In genomic region chr11:68569357-68569756, GRCh38 we compare ENCODE assay signal across 18 cellular contexts.
DNase-seq lines count a peak whose midpoint lies in the region; ATAC-seq, FAIRE-seq and TF ChIP-seq lines count a peak whose summit lies in the region.
"Had no signal": no experiment of that assay in that cellular context is flagged by ENCODE, and none has a peak within 500 bp of the region (broad histone marks: within the 10 kb centered on the region; RNA-seq: fewer than 3 reads in every experiment).

No MANE protein-coding gene starts in this region.

- H4K20me1 ChIP-seq in DND-41 (ENCODE audit: insufficient read depth, low read length) (peaks cover 24% of the 10 kb centered on the region; the same call in 1 of the 2 replicates), GM12878 (ENCODE audit: control insufficient read depth, insufficient read depth) (no peaks in the 10 kb centered on the region)

- SMC1A ChIA-PET in GM12878 (lab: Charles Lee; ENCODE audit: uncharacterized antibody, unreplicated experiment) = interaction anchor here (1.4 kb wide), 1 partner anchor 109 kb away, joined by 3 read pairs; no protein-coding TSS in a partner anchor

- no peak overlapping the region for H2AFZ ChIP-seq in DND-41 (ENCODE audit: low read depth, low read length)
- no peak overlapping the region for H2AFZ ChIP-seq in GM12878 (ENCODE audit: control insufficient read depth, low read depth, low read length)

- no peak for DNase-seq in DND-41
- DNase-seq in GM13976 (ENCODE audit: low spot score) = peak; percentile 41
- peak; percentile 28 for DNase-seq in GM12878 (ENCODE audit: low read depth, low spot score)
- no peak for DNase-seq in stimulated activated CD8-positive, alpha-beta memory T cell treated with anti-CD3 and anti-CD28 coated beads, Interleukin-4, amount 100 ng/mL, for 48 hours
- DNase-seq in thyroid gland = no peak
- DNase-seq in RCC 7860 (ENCODE audit: low spot score) = no peak
- no peak for DNase-seq in CD8-positive, alpha-beta T cell
- DNase-seq: activated gamma-delta T cell treated with Interleukin-2 at 50 U/mL for 16 hours, Caco-2, left colon, mucosa of descending colon, NCI-H1694 treated with DMSO at 0.1 percent for 48 hours, NCI-H345, nucleus accumbens, right lobe of liver had no signal

- H3K9ac ChIP-seq in DND-41 (ENCODE audit: low read depth, low read length) (no peak overlapping the region), GM12878 (ENCODE audit: control insufficient read depth, insufficient read depth, low read length) (no peak overlapping the region)

- no peak for TF ChIP-seq CTCF in DND-41 (IDR thresholded peaks at IDR 0.05; ENCODE audit: borderline replicate concordance, extremely low read depth, low read length, poor library complexity, severe bottlenecking)
- no peak for TF ChIP-seq CTCF in GM13976 (IDR thresholded peaks at IDR 0.05; ENCODE audit: borderline replicate concordance, control extremely low read depth, extremely low read depth, insufficient read depth, missing control alignments)
- no peak for TF ChIP-seq CTCF in GM12878 (IDR thresholded peaks at IDR 0.05 in 2 of 3, conservative IDR thresholded peaks at IDR 0.05 in 1 of 3; ENCODE audit: control insufficient read depth in 2 of 3, extremely low read depth in 1 of 3, insufficient read depth in 1 of 3, low read depth in 3 of 3, low read length in 3 of 3)
- TF ChIP-seq CTCF in thyroid gland (IDR thresholded peaks at IDR 0.05) = no peak
- no peak for TF ChIP-seq CTCF in CD8-positive, alpha-beta T cell (IDR thresholded peaks at IDR 0.05)

- no peak overlapping the region for H3K27ac Mint-ChIP-seq in CD8-positive, alpha-beta T cell

- peaks cover 43% of the 10 kb centered on the region for H3K4me1 Mint-ChIP-seq in CD8-positive, alpha-beta T cell (ENCODE audit: low read depth)

- H3K4me3 ChIP-seq in DND-41 (ENCODE audit: low read depth in 1 of 2, low read length in 2 of 2) = no peak overlapping the region
- H3K4me3 ChIP-seq in GM12878 = no peak overlapping the region
- no peak overlapping the region for H3K4me3 ChIP-seq in thyroid gland (replicated peaks in 1 of 3)
- H3K4me3 ChIP-seq in CD8-positive, alpha-beta T cell (ENCODE audit: low read depth, low read length) = no peak overlapping the region
- H3K4me3 ChIP-seq: mucosa of descending colon, right lobe of liver had no signal

- TF ChIP-seq POLR2A in GM12878 (IDR thresholded peaks at IDR 0.05; ENCODE audit: low read depth, low read length) (no peak), thyroid gland (IDR thresholded peaks at IDR 0.05) (no peak)

- H3K36me3 Mint-ChIP-seq in CD8-positive, alpha-beta T cell = peaks cover 89% of the 10 kb centered on the region

- no peak for TF ChIP-seq RAD21 in GM12878 (IDR thresholded peaks at IDR 0.05; ENCODE audit: insufficient read depth, low read depth, low read length)

- H3K4me1 ChIP-seq in DND-41 (ENCODE audit: insufficient read depth, low read length) (no peaks in the 10 kb centered on the region), GM12878 (ENCODE audit: control insufficient read depth, insufficient read depth, low read length) (peaks cover 3% of the 10 kb centered on the region), thyroid gland (peaks cover 20 to 30% of the 10 kb centered on the region in 2 donors)
- peaks cover 9% of the 10 kb centered on the region for H3K4me1 ChIP-seq in CD8-positive, alpha-beta T cell (ENCODE audit: insufficient read depth, low read length)
- H3K4me1 ChIP-seq: Caco-2, right lobe of liver had no signal

- RAD21 ChIA-PET in GM12878 (lab: Charles Lee; ENCODE audit: unreplicated experiment) = no interaction called here

- H3K36me3 ChIP-seq in DND-41 (ENCODE audit: insufficient read depth, low read length) (peaks cover 93% of the 10 kb centered on the region), GM12878 (ENCODE audit: control insufficient read depth in 2 of 2, insufficient read depth in 2 of 2, low read length in 1 of 2) (peaks cover 14 to 41% of the 10 kb centered on the region in 2 experiments), thyroid gland (peaks cover 0 to 32% of the 10 kb centered on the region in 2 donors)
- peaks cover 44% of the 10 kb centered on the region for H3K36me3 ChIP-seq in CD8-positive, alpha-beta T cell (ENCODE audit: insufficient read depth, low read length)

- in situ Hi-C loops in GM13976 (cut with MboI; ENCODE audit: low sequenced_read_pairs, unreplicated experiment) = no loop called here
- in situ Hi-C loops in GM12878 (cut with MboI) = no loop called here

- peaks cover 36% of the 10 kb centered on the region for H3K79me2 ChIP-seq in DND-41 (ENCODE audit: insufficient read depth, low read length)
- no peaks in the 10 kb centered on the region; the same call in none of the 2 replicates for H3K79me2 ChIP-seq in GM12878 (ENCODE audit: control insufficient read depth, insufficient read depth, low read length)

- 83% methylated on average over 1 of the region's 1 CpG for WGBS in GM12878 (ENCODE audit: insufficient coverage, insufficient replicate concordance, low lambda C conversion rate, missing lambda C conversion rate)
- WGBS in thyroid gland, 2 donors = 95 to 96% methylated on average over 1 of the region's 1 CpG

- H3K27me3 ChIP-seq in DND-41 (ENCODE audit: insufficient read depth, low read length, poor library complexity) = no peaks in the 10 kb centered on the region
- H3K27me3 ChIP-seq in GM12878 (replicated peaks in 1 of 2; ENCODE audit: control insufficient read depth in 2 of 2, insufficient read depth in 2 of 2, low read length in 1 of 2) = no peaks in the 10 kb centered on the region
- H3K27me3 ChIP-seq in thyroid gland = no peaks in the 10 kb centered on the region
- no peaks in the 10 kb centered on the region for H3K27me3 ChIP-seq in CD8-positive, alpha-beta T cell (ENCODE audit: insufficient read depth, low read length)
- H3K27me3 ChIP-seq: right lobe of liver had no signal

- POLR2A ChIA-PET in GM12878 (lab: Charles Lee) = no interaction called here
- POLR2A ChIA-PET in CD8-positive, alpha-beta T cell (lab: Charles Lee) = no interaction called here

- H3K27ac ChIP-seq in DND-41 (ENCODE audit: low read length) = no peak overlapping the region
- H3K27ac ChIP-seq in GM12878 (ENCODE audit: control insufficient read depth, insufficient read depth) = no peak overlapping the region
- H3K27ac ChIP-seq in thyroid gland = no peak overlapping the region
- no peak overlapping the region for H3K27ac ChIP-seq in CD8-positive, alpha-beta T cell (ENCODE audit: low read depth, low read length)
- H3K27ac ChIP-seq: right lobe of liver had no signal

- TF ChIP-seq EP300 in GM12878 (IDR thresholded peaks at IDR 0.05; ENCODE audit: borderline replicate concordance in 1 of 2, control insufficient read depth in 1 of 2, low read depth in 2 of 2, low read length in 2 of 2) = no peak

- peak; percentile 89 for FAIRE-seq in GM12878 (lab: Jason Lieb, UNC)
- FAIRE-seq in RCC 7860 (lab: Jason Lieb, UNC) = no peak
- FAIRE-seq: colon had no signal

- no peak overlapping the region for H3K4me3 Mint-ChIP-seq in CD8-positive, alpha-beta T cell

- H3K9me3 ChIP-seq in DND-41 (ENCODE audit: insufficient read depth, low read length, severe bottlenecking) (no peaks in the 10 kb centered on the region), GM12878 (replicated peaks; ENCODE audit: control insufficient read depth, insufficient read depth, low read length) (no peaks in the 10 kb centered on the region), thyroid gland (no peaks in the 10 kb centered on the region)
- no peaks in the 10 kb centered on the region for H3K9me3 ChIP-seq in CD8-positive, alpha-beta T cell (ENCODE audit: low read length)
- H3K9me3 ChIP-seq: Caco-2, mucosa of descending colon, right lobe of liver had no signal

- ATAC-seq in DND-41 (ENCODE audit: insufficient read depth, low read depth) (peak; percentile 64), HG02938 (IDR thresholded peaks at IDR 0.05; ENCODE audit: unreplicated experiment) (peak; percentile 61), GM12878 (peak; percentile 91)
- ATAC-seq in CD8-positive, alpha-beta T cell = no peak
- ATAC-seq: left colon, mucosa of descending colon, right lobe of liver, Right ventricle myocardium inferior had no signal

- H3K4me2 ChIP-seq in DND-41 (ENCODE audit: insufficient read depth, low read length) (no peak overlapping the region), GM12878 (ENCODE audit: control insufficient read depth, insufficient read depth) (no peak overlapping the region)

- H3K9me3 Mint-ChIP-seq in CD8-positive, alpha-beta T cell = no peaks in the 10 kb centered on the region

- CTCF ChIA-PET in GM12878 (lab: Yijun Ruan, JAX) = no interaction called here
- CTCF ChIA-PET in CD8-positive, alpha-beta T cell (lab: Charles Lee) = interaction anchor here (0.6 kb wide), 1 partner anchor 521 kb away, joined by 3 read pairs; no protein-coding TSS in a partner anchor

- intact Hi-C loops in GM12878 (cut with micrococcal nuclease; ENCODE audit: unreplicated experiment) (no loop called here), thyroid gland (cut with DNase I) (no loop called here)
- intact Hi-C loops in CD8-positive, alpha-beta T cell (cut with DNase I, micrococcal nuclease) = no loop called here

- H3K27me3 Mint-ChIP-seq in CD8-positive, alpha-beta T cell (ENCODE audit: low read depth) = no peaks in the 10 kb centered on the region

- no TSS peak for BruUV-seq in GM12878 (replicated peaks; lab: Mats Ljungman, UMichigan)

TF ChIP-seq in GM12878, 131 proteins besides CTCF, POLR2A, EP300 and RAD21 (continues in another document):
- no peak for TF ChIP-seq ZBTB33 (IDR thresholded peaks at IDR 0.05)
- no peak for TF ChIP-seq SIX5 (IDR thresholded peaks at IDR 0.05; ENCODE audit: low read depth, low read length, severe bottlenecking)
- no peak for TF ChIP-seq SP1 (IDR thresholded peaks at IDR 0.05; ENCODE audit: low read depth, low read length)

Comparison
In these comparisons a context has a peak if more than half of its experiments do, and no peak if none do; other contexts are left out.
1. DNase-seq: peak in GM13976 (single experiment) and GM12878 (single experiment); none in DND-41 (single experiment), stimulated activated CD8-positive, alpha-beta memory T cell treated with anti-CD3 and anti-CD28 coated beads, Interleukin-4, amount 100 ng/mL, for 48 hours (single experiment), thyroid gland (0 of 2), RCC 7860 (single experiment) and CD8-positive, alpha-beta T cell (0 of 7).